ENCODE assay signal across 20 cellular contexts in genomic region chr12:53670966-53671365, GRCh38. TPM values are rescaled to one million over a fixed set of nuclear protein-coding genes. Genes with fewer than 3 reads are reported as not detected.
DNase-seq lines count a peak whose midpoint lies in the region; ATAC-seq, FAIRE-seq and TF ChIP-seq lines count a peak whose summit lies in the region.
"Had no signal": no experiment of that assay in that cellular context is flagged by ENCODE, and none has a peak within 500 bp of the region (broad histone marks: within the 10 kb centered on the region; RNA-seq: fewer than 3 reads in every experiment).

No MANE protein-coding gene starts in this region.

- H3K4me2 ChIP-seq in HCT116 (ENCODE audit: low read length) (peak overlapping the region; percentile 54), astrocyte (ENCODE audit: low read length) (no peak overlapping the region)

- H3K27ac ChIP-seq in HCT116 (ENCODE audit: low read depth, low read length) (peak overlapping the region; percentile 54; the same call in 1 of the 2 replicates), astrocyte (ENCODE audit: low read depth, low read length) (peak overlapping the region; percentile 2)

- H4K20me1 ChIP-seq in HCT116 (ENCODE audit: insufficient read depth) (peaks cover 5% of the 10 kb centered on the region; the same call in 1 of the 2 replicates), astrocyte (ENCODE audit: insufficient read depth, low read length) (peaks cover 8% of the 10 kb centered on the region)

- RAD21 ChIA-PET in HCT116 (lab: Charles Lee; ENCODE audit: low non-redundant PET in 1 of 2, low total read pairs in 2 of 2, uncharacterized antibody in 2 of 2, unreplicated experiment in 2 of 2) = no interaction called here

- H3K27ac Mint-ChIP-seq in activated naive CD8-positive, alpha-beta T cell treated with anti-CD3 and anti-CD28 coated beads, Interleukin-2, amount 50 U/mL, for 24 hours = peak overlapping the region; percentile 42
- no peak overlapping the region for H3K27ac Mint-ChIP-seq in activated naive CD8-positive, alpha-beta T cell treated with anti-CD3 and anti-CD28 coated beads for 36 hours
- H3K27ac Mint-ChIP-seq in astrocyte (ENCODE audit: unreplicated experiment) = peak overlapping the region; percentile 58
- H3K27ac Mint-ChIP-seq in progenitor cell of endocrine pancreas = peak overlapping the region; percentile 65
- H3K27ac Mint-ChIP-seq: B cell; CD4-positive, alpha-beta T cell had no signal

- H3K9me3 ChIP-seq in HCT116 (ENCODE audit: control insufficient read depth in 1 of 2, insufficient read depth in 1 of 2, low read depth in 1 of 2, low read length in 2 of 2) = no peaks in the 10 kb centered on the region
- no peaks in the 10 kb centered on the region for H3K9me3 ChIP-seq in astrocyte (ENCODE audit: insufficient read depth, low read depth, low read length)
- H3K9me3 ChIP-seq: MG63 had no signal

- POLR2A ChIA-PET in HCT116 (lab: Charles Lee) = no interaction called here

- H3K4me1 Mint-ChIP-seq in activated naive CD8-positive, alpha-beta T cell treated with anti-CD3 and anti-CD28 coated beads, Interleukin-2, amount 50 U/mL, for 24 hours = peaks cover 35% of the 10 kb centered on the region
- H3K4me1 Mint-ChIP-seq in activated naive CD8-positive, alpha-beta T cell treated with anti-CD3 and anti-CD28 coated beads for 36 hours = peaks cover 29% of the 10 kb centered on the region
- H3K4me1 Mint-ChIP-seq in astrocyte (ENCODE audit: low read depth, unreplicated experiment) (peaks cover 19% of the 10 kb centered on the region), progenitor cell of endocrine pancreas (ENCODE audit: low read depth) (peaks cover 10% of the 10 kb centered on the region)

- H3K4me3 Mint-ChIP-seq in activated naive CD8-positive, alpha-beta T cell treated with anti-CD3 and anti-CD28 coated beads, Interleukin-2, amount 50 U/mL, for 24 hours = no peak overlapping the region
- no peak overlapping the region for H3K4me3 Mint-ChIP-seq in activated naive CD8-positive, alpha-beta T cell treated with anti-CD3 and anti-CD28 coated beads for 36 hours
- H3K4me3 Mint-ChIP-seq in astrocyte (ENCODE audit: unreplicated experiment) = peak overlapping the region; percentile 16
- H3K4me3 Mint-ChIP-seq in progenitor cell of endocrine pancreas (ENCODE audit: low read depth) = no peak overlapping the region
- H3K4me3 Mint-ChIP-seq: B cell; CD4-positive, alpha-beta T cell had no signal

- TF ChIP-seq RAD21 in HCT116 (IDR thresholded peaks at IDR 0.05; ENCODE audit: low read depth) = no peak

- H3K27me3 ChIP-seq in HCT116 (ENCODE audit: insufficient read depth, low read length) = no peaks in the 10 kb centered on the region
- no peaks in the 10 kb centered on the region for H3K27me3 ChIP-seq in astrocyte (ENCODE audit: insufficient read depth, low read length)
- H3K27me3 ChIP-seq: MG63 had no signal

- H3K4me1 ChIP-seq in HCT116 (ENCODE audit: control insufficient read depth in 1 of 2, insufficient read depth in 2 of 2, low read length in 2 of 2) (peaks cover 15 to 73% of the 10 kb centered on the region in 2 experiments), astrocyte (ENCODE audit: insufficient read depth, low read length) (peaks cover 9% of the 10 kb centered on the region)

- H3K9me2 ChIP-seq in HCT116 (ENCODE audit: insufficient read depth) = no peaks in the 10 kb centered on the region

- H3K9ac ChIP-seq in HCT116 (ENCODE audit: low read length) (peak overlapping the region; percentile 22; the same call in 1 of the 2 replicates), astrocyte (ENCODE audit: low read length) (no peak overlapping the region)

- no peak for ATAC-seq in activated naive CD8-positive, alpha-beta T cell treated with anti-CD3 and anti-CD28 coated beads, Interleukin-2, amount 50 U/mL, for 24 hours
- no peak for ATAC-seq in HCT116
- no peak for ATAC-seq in GM18520 (IDR thresholded peaks at IDR 0.05; ENCODE audit: unreplicated experiment)
- ATAC-seq: HepG2 had no signal

- H3K27me3 Mint-ChIP-seq in activated naive CD8-positive, alpha-beta T cell treated with anti-CD3 and anti-CD28 coated beads, Interleukin-2, amount 50 U/mL, for 24 hours = peaks cover 3% of the 10 kb centered on the region
- H3K27me3 Mint-ChIP-seq in activated naive CD8-positive, alpha-beta T cell treated with anti-CD3 and anti-CD28 coated beads for 36 hours = no peaks in the 10 kb centered on the region
- H3K27me3 Mint-ChIP-seq in astrocyte (ENCODE audit: low read depth, unreplicated experiment) (no peaks in the 10 kb centered on the region), progenitor cell of endocrine pancreas (no peaks in the 10 kb centered on the region)
- H3K27me3 Mint-ChIP-seq: B cell had no signal

- intact Hi-C loops in HCT116 (cut with micrococcal nuclease) = loop anchor here (10.0 kb wide), 1 partner anchor 346 kb away; the partner anchor contains the start of gene AAAS

- no peak for FAIRE-seq in astrocyte (lab: Jason Lieb, UNC)
- FAIRE-seq: G401.6, HepG2 had no signal

- no peak for DNase-seq in activated naive CD8-positive, alpha-beta T cell treated with anti-CD3 and anti-CD28 coated beads, Interleukin-2, amount 50 U/mL, for 24 hours
- no peak for DNase-seq in activated naive CD8-positive, alpha-beta T cell treated with anti-CD3 and anti-CD28 coated beads for 36 hours
- no peak for DNase-seq in HCT116 (ENCODE audit: low read depth, low spot score)
- DNase-seq in astrocyte (ENCODE audit: low read depth) = no peak
- DNase-seq in progenitor cell of endocrine pancreas (ENCODE audit: low spot score, unreplicated experiment) = no peak
- DNase-seq in effector CD8-positive, alpha-beta T cell (lab: John Stamatoyannopoulos, UW) = no peak
- DNase-seq: Calu3; CD4-positive, alpha-beta T cell; GOT3; MG63; NCI-H1105; NCI-H1694 treated with DMSO at 0.1 percent for 48 hours; NCI-H526; NK-92 treated with Interleukin-12 subunit alpha and Interleukin-12 subunit beta, amount 100 ng/mL, for 24 hours; OCI-M1; SHP77 treated with DMSO at 0.1 percent for 48 hours had no signal

- BruUV-seq in HCT116 (replicated peaks; lab: Mats Ljungman, UMichigan) = no TSS peak

- TF ChIP-seq CTCF in HCT116 (IDR thresholded peaks at IDR 0.05 in 2 of 3, conservative IDR thresholded peaks at IDR 0.05 in 1 of 3; ENCODE audit: borderline replicate concordance in 1 of 3, insufficient read depth in 1 of 3, low read depth in 2 of 3, low read length in 2 of 3) (no peak), astrocyte (IDR thresholded peaks at IDR 0.05; ENCODE audit: insufficient read depth, low read depth, low read length) (no peak), progenitor cell of endocrine pancreas (IDR thresholded peaks at IDR 0.05; ENCODE audit: unreplicated experiment) (no peak)

- no peaks in the 10 kb centered on the region for H3K9me3 Mint-ChIP-seq in activated naive CD8-positive, alpha-beta T cell treated with anti-CD3 and anti-CD28 coated beads, Interleukin-2, amount 50 U/mL, for 24 hours
- H3K9me3 Mint-ChIP-seq in activated naive CD8-positive, alpha-beta T cell treated with anti-CD3 and anti-CD28 coated beads for 36 hours = no peaks in the 10 kb centered on the region
- H3K9me3 Mint-ChIP-seq in astrocyte (ENCODE audit: unreplicated experiment) (no peaks in the 10 kb centered on the region), progenitor cell of endocrine pancreas (ENCODE audit: low read depth) (no peaks in the 10 kb centered on the region)
- H3K9me3 Mint-ChIP-seq: CD4-positive, alpha-beta T cell had no signal

- TF ChIP-seq POLR2A in HCT116 (IDR thresholded peaks at IDR 0.05; ENCODE audit: borderline replicate concordance, extremely low read depth, insufficient read depth, insufficient read length) = no peak

- H3K36me3 ChIP-seq in HCT116 (ENCODE audit: control insufficient read depth in 1 of 2, insufficient read depth in 2 of 2, low read length in 2 of 2) = peaks cover 11 to 47% of the 10 kb centered on the region in 2 experiments; a peak in 3 of 4 replicates
- peaks cover 27% of the 10 kb centered on the region for H3K36me3 ChIP-seq in astrocyte (ENCODE audit: insufficient read depth, low read length)

- H3K4me3 ChIP-seq in HCT116 (replicated peaks in 1 of 2; ENCODE audit: low read depth in 1 of 2, low read length in 2 of 2) (peak overlapping the region in 1 of 2 experiments; percentile 17; a peak in 1 of 4 replicates), astrocyte (ENCODE audit: insufficient read depth, low read depth, low read length) (no peak overlapping the region)
- H3K4me3 ChIP-seq: MG63 had no signal

- H3K79me2 ChIP-seq in HCT116 (ENCODE audit: insufficient read depth, low read length) (peaks cover 41% of the 10 kb centered on the region), astrocyte (ENCODE audit: insufficient read depth, low read length) (peaks cover 44% of the 10 kb centered on the region)

- CTCF ChIA-PET in HCT116 (lab: Charles Lee) = interaction anchor here (1.3 kb wide), 1 partner anchor 128 kb away, joined by 3 read pairs; no protein-coding TSS in a partner anchor

- H3K36me3 Mint-ChIP-seq in activated naive CD8-positive, alpha-beta T cell treated with anti-CD3 and anti-CD28 coated beads, Interleukin-2, amount 50 U/mL, for 24 hours (ENCODE audit: low read depth) = peaks cover 59% of the 10 kb centered on the region
- H3K36me3 Mint-ChIP-seq in activated naive CD8-positive, alpha-beta T cell treated with anti-CD3 and anti-CD28 coated beads for 36 hours = peaks cover 45% of the 10 kb centered on the region
- peaks cover 18% of the 10 kb centered on the region for H3K36me3 Mint-ChIP-seq in astrocyte (ENCODE audit: low read depth, unreplicated experiment)
- H3K36me3 Mint-ChIP-seq in progenitor cell of endocrine pancreas (ENCODE audit: insufficient read depth) = peaks cover 24% of the 10 kb centered on the region

- no peak overlapping the region for H2AFZ ChIP-seq in HCT116 (ENCODE audit: low read depth, low read length, poor library complexity, severe bottlenecking)
- H2AFZ ChIP-seq in astrocyte (ENCODE audit: low read depth, low read length) = no peak overlapping the region

TF ChIP-seq in HCT116, 20 proteins besides CTCF, POLR2A, EP300 and RAD21:
- TF ChIP-seq SP1 (IDR thresholded peaks at IDR 0.05; ENCODE audit: low read depth) (no peak), YY1 (IDR thresholded peaks at IDR 0.05; ENCODE audit: extremely low read depth, insufficient replicate concordance, low read depth, low read length) (no peak)

RNA-seq across cellular contexts. Expression of gene ATP5MC2, which starts 4.9 kb away (rescaled TPM):
- total RNA-seq in activated naive CD8-positive, alpha-beta T cell treated with anti-CD3 and anti-CD28 coated beads for 36 hours = 100 to 1,000 TPM; 274 to 286 TPM
- 304 TPM for total RNA-seq in HCT116 (2021; ENCODE audit: unreplicated experiment)
- 610 and 669 TPM in 2 replicates for polyA plus RNA-seq in HCT116 (2012)
- 224 and 237 TPM in 2 replicates for total RNA-seq in astrocyte
- 316 and 327 TPM in 2 replicates for total RNA-seq in progenitor cell of endocrine pancreas

RNA-seq across cellular contexts. Expression of gene ATF7, which starts 44.8 kb away (rescaled TPM):
- 10 to 100 TPM; 22.8 to 23.6 TPM for total RNA-seq in activated naive CD8-positive, alpha-beta T cell treated with anti-CD3 and anti-CD28 coated beads for 36 hours
- total RNA-seq in HCT116 (2021; ENCODE audit: unreplicated experiment) (24.0 TPM), astrocyte (35.1 and 38.3 TPM in 2 replicates), progenitor cell of endocrine pancreas (47.5 and 51.7 TPM in 2 replicates)
- 12.5 and 12.7 TPM in 2 replicates for polyA plus RNA-seq in HCT116 (2012)

RNA-seq across cellular contexts. Expression of gene CALCOCO1, which starts 56.3 kb away (rescaled TPM):
- total RNA-seq in activated naive CD8-positive, alpha-beta T cell treated with anti-CD3 and anti-CD28 coated beads for 36 hours = 1 to 10 TPM; 8.8 to 9.6 TPM
- total RNA-seq in HCT116 (2021; ENCODE audit: unreplicated experiment) (42.6 TPM), astrocyte (85.2 and 102 TPM in 2 replicates), progenitor cell of endocrine pancreas (89.5 and 101 TPM in 2 replicates)
- 33.2 and 36.3 TPM in 2 replicates for polyA plus RNA-seq in HCT116 (2012)
